Comparison of ENCODE assay signal across 32 cellular contexts in genomic region chr3:107283948-107284347, GRCh38.
DNase-seq lines count a peak whose midpoint lies in the region; ATAC-seq and TF ChIP-seq lines count a peak whose summit lies in the region.
"Had no signal": no experiment of that assay in that cellular context is flagged by ENCODE, and none has a peak within 500 bp of the region (broad histone marks: within the 10 kb centered on the region; RNA-seq: fewer than 3 reads in every experiment).

No MANE protein-coding gene starts in this region.

- peak overlapping the region; percentile 53 for H3K4me3 ChIP-seq in endodermal cell (ENCODE audit: low read length)
- H3K4me3 ChIP-seq in GM23248, result no peak overlapping the region
- H3K4me3 ChIP-seq: colonic mucosa, MG63, ovary, PC-9, uterus had no signal

- no peaks in the 10 kb centered on the region; the same call in 1 of the 2 replicates for H3K27me3 Mint-ChIP-seq in WTC11 (ENCODE audit: low read depth)
- H3K27me3 Mint-ChIP-seq in endodermal cell (ENCODE audit: insufficient read depth), result no peaks in the 10 kb centered on the region
- H3K27me3 Mint-ChIP-seq in nephron progenitor cell (ENCODE audit: low read depth, poor library complexity), result no peaks in the 10 kb centered on the region
- peaks cover 28% of the 10 kb centered on the region for H3K27me3 Mint-ChIP-seq in T-helper 17 cell

- H3K27ac Mint-ChIP-seq in WTC11 (peak overlapping the region; percentile 83), endodermal cell (peak overlapping the region; percentile 53), nephron progenitor cell (peak overlapping the region; percentile 43), T-helper 17 cell (no peak overlapping the region)
- H3K27ac Mint-ChIP-seq: activated CD8-positive, alpha-beta memory T cell treated with anti-CD3 and anti-CD28 coated beads, Interleukin-2, amount 10 ng/mL, durations not matched to agents 7 days and 5 days; activated naive CD8-positive, alpha-beta T cell treated with anti-CD3 and anti-CD28 coated beads, Interleukin-2, amount 10 ng/mL, durations not matched to agents 7 days and 5 days; natural killer cell treated with Interleukin-12 subunit alpha and Interleukin-12 subunit beta and Interleukin-15 and Interleukin-18, amount 100 ng/mL, for 72 hours; stimulated activated naive CD8-positive, alpha-beta T cell treated with anti-CD3 and anti-CD28 coated beads, Interleukin-15, amount 100 ng/mL, for 72 hours; T-helper 1 cell treated with Interleukin-12 subunit alpha and Interleukin-12 subunit beta and Interleukin-4 antibody, amounts not matched to agents 30 μg/mL and 1 μg/mL, for 36 hours had no signal

- H3K36me3 ChIP-seq in endodermal cell (ENCODE audit: control insufficient read depth, insufficient read depth, low read length) (no peaks in the 10 kb centered on the region), GM23248 (ENCODE audit: low read depth) (no peaks in the 10 kb centered on the region)
- H3K36me3 ChIP-seq: colonic mucosa, MG63, ovary, uterus had no signal

- H3K79me2 ChIP-seq in GM23248 (ENCODE audit: insufficient read depth), result no peaks in the 10 kb centered on the region

- H3K27ac ChIP-seq in endodermal cell (ENCODE audit: low read depth, low read length) (peak overlapping the region; percentile 12), GM23248 (no peak overlapping the region)
- H3K27ac ChIP-seq: colonic mucosa, ovary, PC-9, uterus had no signal

- H3K9me3 ChIP-seq in endodermal cell (ENCODE audit: control insufficient read depth, low read length) (peaks cover 7% of the 10 kb centered on the region), T-helper 17 cell (ENCODE audit: control insufficient read depth, low read length, poor library complexity, severe bottlenecking) (no peaks in the 10 kb centered on the region), GM23248 (ENCODE audit: low read depth) (no peaks in the 10 kb centered on the region)
- H3K9me3 ChIP-seq: colonic mucosa, MG63, ovary, uterus had no signal

- peaks cover 9% of the 10 kb centered on the region for H3K4me1 ChIP-seq in endodermal cell (ENCODE audit: control insufficient read depth, insufficient read depth, low read length)
- H3K4me1 ChIP-seq in GM23248 (ENCODE audit: insufficient read depth), result peaks cover 16% of the 10 kb centered on the region
- H3K4me1 ChIP-seq: colonic mucosa, uterus had no signal

- H3K9ac ChIP-seq in endodermal cell (ENCODE audit: extremely low read depth, low read length, poor library complexity, severe bottlenecking) (peak overlapping the region; percentile 47), GM23248 (no peak overlapping the region)

- H3K27me3 ChIP-seq in endodermal cell (ENCODE audit: control insufficient read depth, insufficient read depth, low read length, poor library complexity, severe bottlenecking), result no peaks in the 10 kb centered on the region
- H3K27me3 ChIP-seq in GM23248 (replicated peaks; ENCODE audit: insufficient read depth), result no peaks in the 10 kb centered on the region
- H3K27me3 ChIP-seq: colonic mucosa, MG63, ovary, uterus had no signal

- CTCF ChIA-PET in WTC11 (lab: Charles Lee), result interaction anchor here (1.6 to 3.7 kb wide), 4 partner anchors 12 to 176 kb away, joined by 3 to 26 read pairs (median 15); no protein-coding TSS in a partner anchor

- ATAC-seq in WTC11, result peak; percentile 52
- no peak for ATAC-seq in T-helper 17 cell
- no peak for ATAC-seq in GM21381 (IDR thresholded peaks at IDR 0.05; ENCODE audit: unreplicated experiment)
- ATAC-seq: activated CD8-positive, alpha-beta memory T cell treated with anti-CD3 and anti-CD28 coated beads, Interleukin-2, amount 10 ng/mL, durations not matched to agents 7 days and 5 days; natural killer cell treated with Interleukin-12 subunit alpha and Interleukin-12 subunit beta and Interleukin-15 and Interleukin-18, amount 100 ng/mL, for 72 hours; stimulated activated naive CD8-positive, alpha-beta T cell treated with anti-CD3 and anti-CD28 coated beads, Interleukin-15, amount 100 ng/mL, for 72 hours had no signal

- H3K36me3 Mint-ChIP-seq in WTC11 (peaks cover 7% of the 10 kb centered on the region), endodermal cell (ENCODE audit: low read depth) (peaks cover 6% of the 10 kb centered on the region), nephron progenitor cell (ENCODE audit: low read depth) (no peaks in the 10 kb centered on the region), T-helper 17 cell (ENCODE audit: low read depth) (peaks cover 6% of the 10 kb centered on the region)
- H3K36me3 Mint-ChIP-seq: activated CD8-positive, alpha-beta memory T cell treated with anti-CD3 and anti-CD28 coated beads, Interleukin-2, amount 10 ng/mL, durations not matched to agents 7 days and 5 days; activated naive CD8-positive, alpha-beta T cell treated with anti-CD3 and anti-CD28 coated beads, Interleukin-2, amount 10 ng/mL, durations not matched to agents 7 days and 5 days; natural killer cell treated with Interleukin-12 subunit alpha and Interleukin-12 subunit beta and Interleukin-15 and Interleukin-18, amount 100 ng/mL, for 72 hours had no signal

- peak; percentile 4 for DNase-seq in NCI-H748 (lab: John Stamatoyannopoulos, UW; ENCODE audit: unreplicated experiment)
- no peak for DNase-seq in NCI-H748 treated with DMSO at 0.1 percent for 48 hours (lab: John Stamatoyannopoulos, UW)
- no peak for DNase-seq in WTC11 (ENCODE audit: low spot score)
- no peak for DNase-seq in endodermal cell
- DNase-seq in nephron progenitor cell, result no peak
- no peak for DNase-seq in T-helper 17 cell
- no peak for DNase-seq in GM23248
- DNase-seq: 8988T; activated CD4-positive, alpha-beta T cell treated with anti-CD3 and anti-CD28 coated beads, Interleukin-2, amount 50 U/mL, for 4 hours; activated CD8-positive, alpha-beta memory T cell treated with anti-CD3 and anti-CD28 coated beads, Interleukin-2, amount 10 ng/mL, durations not matched to agents 7 days and 5 days; activated gamma-delta T cell treated with Interleukin-2 at 50 U/mL for 16 hours; activated naive CD8-positive, alpha-beta T cell treated with anti-CD3 and anti-CD28 coated beads, Interleukin-2, amount 10 ng/mL, durations not matched to agents 7 days and 5 days; activated T-cell treated with anti-CD3 and anti-CD28 coated beads, Interleukin-2, amount 50 U/mL, for 48 hours; Calu3; colonic mucosa; DND-41; effector CD8-positive, alpha-beta T cell; erythroblast; GF-D8; KG1; MG63; NCI-H1105 treated with DMSO at 0.1 percent for 48 hours; NCI-H2171 treated with DMSO at 0.1 percent for 48 hours; NCI-H510A; ovary; PC-9; small intestine; stimulated activated naive CD8-positive, alpha-beta T cell treated with anti-CD3 and anti-CD28 coated beads, Interleukin-15, amount 100 ng/mL, for 72 hours; uterus had no signal

- H3K4me3 Mint-ChIP-seq in WTC11, result no peak overlapping the region
- no peak overlapping the region for H3K4me3 Mint-ChIP-seq in endodermal cell
- H3K4me3 Mint-ChIP-seq in nephron progenitor cell, result no peak overlapping the region
- H3K4me3 Mint-ChIP-seq in T-helper 17 cell, result no peak overlapping the region
- H3K4me3 Mint-ChIP-seq: activated CD8-positive, alpha-beta memory T cell treated with anti-CD3 and anti-CD28 coated beads, Interleukin-2, amount 10 ng/mL, durations not matched to agents 7 days and 5 days; activated naive CD8-positive, alpha-beta T cell treated with anti-CD3 and anti-CD28 coated beads, Interleukin-2, amount 10 ng/mL, durations not matched to agents 7 days and 5 days; natural killer cell treated with Interleukin-12 subunit alpha and Interleukin-12 subunit beta and Interleukin-15 and Interleukin-18, amount 100 ng/mL, for 72 hours; stimulated activated naive CD8-positive, alpha-beta T cell treated with anti-CD3 and anti-CD28 coated beads, Interleukin-15, amount 100 ng/mL, for 72 hours; T-helper 1 cell treated with Interleukin-12 subunit alpha and Interleukin-12 subunit beta and Interleukin-4 antibody, amounts not matched to agents 30 μg/mL and 1 μg/mL, for 36 hours had no signal

- H3F3A ChIP-seq in GM23248 (ENCODE audit: insufficient read depth), result no peaks in the 10 kb centered on the region

- POLR2A ChIA-PET in WTC11 (lab: Charles Lee), result interaction anchor here (0.6 kb wide), 2 partner anchors 21 to 308 kb away, joined by 4 to 5 read pairs; no protein-coding TSS in a partner anchor

- TF ChIP-seq CTCF in WTC11 (IDR thresholded peaks at IDR 0.05), result no peak
- TF ChIP-seq CTCF in endodermal cell (conservative IDR thresholded peaks at IDR 0.05), result no peak
- TF ChIP-seq CTCF in nephron progenitor cell (IDR thresholded peaks at IDR 0.05), result no peak

- H3K4me1 Mint-ChIP-seq in WTC11 (peaks cover 37% of the 10 kb centered on the region), endodermal cell (peaks cover 27% of the 10 kb centered on the region), nephron progenitor cell (no peaks in the 10 kb centered on the region), T-helper 17 cell (peaks cover 2% of the 10 kb centered on the region)
- H3K4me1 Mint-ChIP-seq: activated CD8-positive, alpha-beta memory T cell treated with anti-CD3 and anti-CD28 coated beads, Interleukin-2, amount 10 ng/mL, durations not matched to agents 7 days and 5 days; activated naive CD8-positive, alpha-beta T cell treated with anti-CD3 and anti-CD28 coated beads, Interleukin-2, amount 10 ng/mL, durations not matched to agents 7 days and 5 days; stimulated activated naive CD8-positive, alpha-beta T cell treated with anti-CD3 and anti-CD28 coated beads, Interleukin-15, amount 100 ng/mL, for 72 hours had no signal

- no peaks in the 10 kb centered on the region for H3K9me2 ChIP-seq in GM23248 (ENCODE audit: insufficient read depth)

- 69 to 75% methylated on average over 3 of the region's 3 CpGs for WGBS in endodermal cell (ENCODE audit: insufficient coverage in 1 of 2, insufficient read length in 1 of 2), 2 experiments
- WGBS in GM23248 (ENCODE audit: low coverage in 1 of 2, low lambda C conversion rate in 2 of 2, missing lambda C conversion rate in 2 of 2), 2 experiments, result 80 to 81% methylated on average over 3 of the region's 3 CpGs

- no peaks in the 10 kb centered on the region for H4K20me1 ChIP-seq in GM23248 (ENCODE audit: insufficient read depth)

- no peak overlapping the region for H2AFZ ChIP-seq in GM23248
- H2AFZ ChIP-seq: PC-9 had no signal

- no peak overlapping the region for H3K4me2 ChIP-seq in GM23248 (ENCODE audit: unreplicated experiment)
- H3K4me2 ChIP-seq: PC-9 had no signal

- in situ Hi-C loops in GM23248 (cut with MboI), result no loop called here

- peaks cover 8% of the 10 kb centered on the region for H3K9me3 Mint-ChIP-seq in WTC11
- H3K9me3 Mint-ChIP-seq in endodermal cell, result peaks cover 8% of the 10 kb centered on the region
- peaks cover 7% of the 10 kb centered on the region for H3K9me3 Mint-ChIP-seq in nephron progenitor cell
- H3K9me3 Mint-ChIP-seq: activated naive CD8-positive, alpha-beta T cell treated with anti-CD3 and anti-CD28 coated beads, Interleukin-2, amount 10 ng/mL, durations not matched to agents 7 days and 5 days; natural killer cell treated with Interleukin-12 subunit alpha and Interleukin-12 subunit beta and Interleukin-15 and Interleukin-18, amount 100 ng/mL, for 72 hours; stimulated activated naive CD8-positive, alpha-beta T cell treated with anti-CD3 and anti-CD28 coated beads, Interleukin-15, amount 100 ng/mL, for 72 hours; T-helper 1 cell treated with Interleukin-12 subunit alpha and Interleukin-12 subunit beta and Interleukin-4 antibody, amounts not matched to agents 30 μg/mL and 1 μg/mL, for 36 hours had no signal

TF ChIP-seq in WTC11, 78 proteins besides CTCF, POLR2A, EP300 and RAD21:
- TF ChIP-seq EMX1 (CRISPR knock-in tag; IDR thresholded peaks at IDR 0.05) (no peak), GABPB1 (CRISPR knock-in tag; IDR thresholded peaks at IDR 0.05) (no peak)
TF ChIP-seq in WTC11: peak in this region for 0.
